23 cellular contexts compared by ENCODE assay signal in the genomic region with DNA sequence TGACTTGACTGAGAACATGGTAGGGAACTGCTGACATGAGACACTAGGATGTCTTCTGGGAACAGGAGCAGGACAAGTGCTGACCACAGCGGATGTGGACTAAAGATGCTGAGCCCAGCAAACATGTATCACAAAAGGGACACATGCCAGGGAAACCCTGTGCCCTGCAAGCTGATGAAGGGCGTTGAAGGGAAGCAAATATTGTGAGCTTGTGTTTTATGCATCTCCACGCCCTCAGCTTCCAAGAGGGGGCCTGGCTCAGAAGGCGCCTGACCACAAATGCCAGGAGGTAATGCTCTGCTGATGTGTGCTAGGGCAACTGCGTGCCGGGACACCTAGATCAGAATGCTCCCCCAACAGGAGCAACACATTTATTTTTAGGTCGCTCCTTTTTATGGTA.
DNase-seq lines count a peak whose midpoint lies in the region; ATAC-seq, FAIRE-seq and TF ChIP-seq lines count a peak whose summit lies in the region.
"Had no signal": no experiment of that assay in that cellular context is flagged by ENCODE, and none has a peak within 500 bp of the region (broad histone marks: within the 10 kb centered on the region; RNA-seq: fewer than 3 reads in every experiment).

No MANE protein-coding gene starts in this region.

- FAIRE-seq in GM19239 (lab: Jason Lieb, UNC) (no peak), GM12891 (lab: Jason Lieb, UNC) (no peak)
- FAIRE-seq: GM12878 had no signal

- H3K27ac Mint-ChIP-seq in nephron: peak overlapping the region in 2 of 3 experiments; percentile 19 to 23
- H3K27ac Mint-ChIP-seq: CD4-positive, CD25-positive, alpha-beta regulatory T cell; CD8-positive, alpha-beta memory T cell; HFFc6 had no signal

- no peak for TF ChIP-seq POLR2A in GM12891 (IDR thresholded peaks at IDR 0.05; ENCODE audit: low read depth, low read length)

- ATAC-seq in left cardiac atrium: peak; percentile 55 to 72
- no peak for ATAC-seq in Right ventricle myocardium inferior
- ATAC-seq: GM12878, HCT116 had no signal

- in situ Hi-C loops in brain microvascular endothelial cell (cut with HindIII; ENCODE audit: low pct_ligation_motif_present, low sequenced_read_pairs): no loop called here

- H3K9me3 Mint-ChIP-seq in nephron: no peaks in the 10 kb centered on the region
- H3K9me3 Mint-ChIP-seq: CD8-positive, alpha-beta memory T cell; HFFc6 had no signal

- no peaks in the 10 kb centered on the region for H3K27me3 ChIP-seq in brain microvascular endothelial cell (replicated peaks)
- H3K27me3 ChIP-seq: BE2C had no signal

- peaks cover 39% of the 10 kb centered on the region for H3K4me1 Mint-ChIP-seq in nephron
- H3K4me1 Mint-ChIP-seq: CD4-positive, CD25-positive, alpha-beta regulatory T cell; CD8-positive, alpha-beta memory T cell had no signal

- H3K4me3 ChIP-seq in AG10803 (ENCODE audit: low read length) (no peak overlapping the region), brain microvascular endothelial cell (ENCODE audit: low read depth, low read length) (no peak overlapping the region)
- H3K4me3 ChIP-seq: GM12878 had no signal

- peaks cover 9% of the 10 kb centered on the region for H3K27me3 Mint-ChIP-seq in nephron (ENCODE audit: low read depth)
- H3K27me3 Mint-ChIP-seq: CD4-positive, CD25-positive, alpha-beta regulatory T cell; CD8-positive, alpha-beta memory T cell had no signal

- no peak for DNase-seq in left cardiac atrium
- DNase-seq in Right ventricle myocardium inferior (ENCODE audit: missing footprints): no peak
- DNase-seq in AG10803 (ENCODE audit: low read depth): peak; percentile 42
- peak; percentile 80 for DNase-seq in RPMI7951 (ENCODE audit: low read depth)
- DNase-seq in brain microvascular endothelial cell: no peak
- DNase-seq in GM19239 (ENCODE audit: insufficient read length, low spot score): no peak
- no peak for DNase-seq in GM12891 (ENCODE audit: insufficient read length, low spot score)
- DNase-seq: 8988T; BE2C; C1 segment of cervical spinal cord; CD4-positive, CD25-positive, alpha-beta regulatory T cell; CD8-positive, alpha-beta memory T cell; COR-L47; DMS 273 treated with DMSO at 0.1 percent for 48 hours; DMS53; DND-41; EL; GOT3; H7; HFFc6 had no signal

- H3K4me3 Mint-ChIP-seq in nephron: no peak overlapping the region
- H3K4me3 Mint-ChIP-seq: CD8-positive, alpha-beta memory T cell; HFFc6 had no signal

- intact Hi-C loops in left cardiac atrium (cut with DNase I): no loop called here
- intact Hi-C loops in Right ventricle myocardium inferior (cut with DNase I): no loop called here

- H3K27ac ChIP-seq in brain microvascular endothelial cell: no peak overlapping the region

- H3K36me3 ChIP-seq in brain microvascular endothelial cell (replicated peaks): no peaks in the 10 kb centered on the region
- H3K36me3 ChIP-seq: BE2C had no signal

- TF ChIP-seq CTCF in AG10803 (conservative IDR thresholded peaks at IDR 0.05; ENCODE audit: low read length) (no peak), nephron (IDR thresholded peaks at IDR 0.05; ENCODE audit: unreplicated experiment in 3 of 3) (no peak), brain microvascular endothelial cell (IDR thresholded peaks at IDR 0.05; ENCODE audit: low read depth, low read length, missing control alignments) (no peak)

- H3K36me3 Mint-ChIP-seq in nephron (ENCODE audit: low read depth): no peaks in the 10 kb centered on the region
- H3K36me3 Mint-ChIP-seq: CD4-positive, CD25-positive, alpha-beta regulatory T cell; CD8-positive, alpha-beta memory T cell had no signal

TF ChIP-seq in GM12891, 5 proteins besides CTCF, POLR2A, EP300 and RAD21:
- no peak for TF ChIP-seq POU2F2 (IDR thresholded peaks at IDR 0.05; ENCODE audit: low read depth, low read length)
- TF ChIP-seq POLR2AphosphoS5 (IDR thresholded peaks at IDR 0.05; ENCODE audit: low read depth, low read length): no peak
- TF ChIP-seq TAF1 (IDR thresholded peaks at IDR 0.05; ENCODE audit: low read depth, low read length): no peak
- TF ChIP-seq PAX5 (IDR thresholded peaks at IDR 0.05; ENCODE audit: insufficient read depth, low read length, severe bottlenecking): no peak
- TF ChIP-seq SPI1 (IDR thresholded peaks at IDR 0.05; ENCODE audit: low read depth, low read length): no peak
TF ChIP-seq in GM12891: peak in this region for 0.

Comparison
In these comparisons a context has a peak if more than half of its experiments do, and no peak if none do; other contexts are left out.
1. DNase-seq: peak in AG10803 (single experiment) and RPMI7951 (single experiment); none in left cardiac atrium (single experiment), Right ventricle myocardium inferior (single experiment), brain microvascular endothelial cell (single experiment), GM19239 (single experiment) and GM12891 (single experiment).